21 cellular contexts compared by ENCODE assay signal in genomic region chr12:42420385-42420784, GRCh38.
"Had no signal": no experiment of that assay in that cellular context is flagged by ENCODE, and none has a peak within 500 bp of the region (broad histone marks: within the 10 kb centered on the region; RNA-seq: fewer than 3 reads in every experiment).

No MANE protein-coding gene starts in this region.

- DNase-seq: effector memory CD4-positive, alpha-beta T cell; heart left ventricle; hippocampal formation; kidney glomerular epithelial cell; naive thymus-derived CD8-positive, alpha-beta T cell; psoas muscle; retina; spleen; stimulated activated CD4-positive, alpha-beta T cell treated with anti-CD3 and anti-CD28 coated beads, Interleukin-15, amount 100 ng/mL, for 24 hours; stimulated activated CD4-positive, alpha-beta T cell treated with anti-CD3 and anti-CD28 coated beads, Interleukin-1b, Interleukin-23, amount 100 ng/mL, for 48 hours; stimulated activated CD4-positive, alpha-beta T cell treated with anti-CD3 and anti-CD28 coated beads, Interleukin-4, amount 100 ng/mL, for 24 hours; testis; upper lobe of right lung had no signal

- H3K9me3 ChIP-seq: heart left ventricle, neutrophil, psoas muscle, spleen, testis, tibial nerve, upper lobe of right lung, vagina had no signal

- H3K4me1 ChIP-seq: testis had no signal

- H3K4me3 ChIP-seq: coronary artery, heart left ventricle, psoas muscle, spleen, testis, tibial nerve, upper lobe of right lung, vagina had no signal

- H3K27ac ChIP-seq: coronary artery, heart left ventricle, neutrophil, psoas muscle, testis, tibial nerve, upper lobe of right lung, vagina had no signal

- H3K36me3 ChIP-seq: heart left ventricle, neutrophil, upper lobe of right lung, vagina had no signal

- H3K27me3 ChIP-seq: heart left ventricle, neutrophil, spleen, testis, tibial nerve, upper lobe of right lung, vagina had no signal

- ATAC-seq: esophagus mucosa; heart left ventricle; naive thymus-derived CD8-positive, alpha-beta T cell; psoas muscle; sciatic nerve; stimulated activated memory B cell treated with anti-CD40 and anti-IgM and Interleukin-4, amounts not matched to agents 10 μg/mL and 1 μg/mL and 100 μg/mL, for 72 hours; upper lobe of right lung had no signal

- FAIRE-seq: frontal cortex had no signal
